Comparison of ENCODE assay signal across 8 cellular contexts in the genomic region with DNA sequence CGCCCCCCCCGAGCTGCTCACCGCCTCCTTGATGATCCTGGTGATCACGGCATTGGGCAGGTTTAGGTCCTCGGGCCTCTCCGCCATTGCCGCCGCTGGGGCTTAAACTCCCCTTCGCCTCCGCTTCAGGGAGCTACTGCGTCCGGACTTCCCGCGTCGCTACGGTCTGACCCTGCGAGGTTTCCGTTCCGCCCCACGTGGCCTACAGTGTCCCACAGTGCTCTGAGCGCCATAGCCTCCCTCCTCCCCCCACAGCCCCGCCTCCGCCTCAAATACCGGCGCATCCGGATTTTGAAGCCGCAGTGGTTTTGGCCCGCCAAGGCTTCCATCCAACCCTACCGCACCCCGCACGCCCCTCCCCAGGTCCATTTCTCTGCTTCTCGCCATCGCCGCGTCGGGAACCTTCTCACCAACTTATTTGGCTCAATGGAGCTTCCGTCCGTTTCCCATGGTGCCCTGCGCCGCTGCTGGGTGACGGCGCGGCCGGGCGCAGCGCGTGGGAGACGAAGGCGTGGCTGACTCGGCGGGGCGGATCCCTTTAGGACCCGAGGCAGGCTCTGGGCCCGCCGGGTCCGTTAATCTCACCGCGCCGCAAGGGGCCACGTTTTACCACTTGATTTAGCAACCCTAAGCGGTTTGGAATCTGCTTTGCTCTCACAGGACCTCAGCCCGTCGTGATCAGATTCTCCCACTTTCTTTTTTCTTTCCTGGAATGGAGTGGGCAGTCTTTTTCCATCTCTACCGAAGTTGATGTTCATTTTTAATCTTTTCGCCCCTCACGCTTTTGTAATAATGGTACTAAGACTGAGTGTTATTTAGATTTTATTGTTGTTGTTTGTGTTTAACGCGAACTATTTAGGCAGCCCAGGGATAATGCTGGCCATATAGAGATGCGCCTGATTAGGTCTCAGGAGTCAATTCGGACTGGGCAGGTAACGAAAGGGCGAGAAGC. TPM values are rescaled to one million over a fixed set of nuclear protein-coding genes. Genes with fewer than 3 reads are reported as not detected.
DNase-seq lines count a peak whose midpoint lies in the region; ATAC-seq and TF ChIP-seq lines count a peak whose summit lies in the region.

A gene with protein sequence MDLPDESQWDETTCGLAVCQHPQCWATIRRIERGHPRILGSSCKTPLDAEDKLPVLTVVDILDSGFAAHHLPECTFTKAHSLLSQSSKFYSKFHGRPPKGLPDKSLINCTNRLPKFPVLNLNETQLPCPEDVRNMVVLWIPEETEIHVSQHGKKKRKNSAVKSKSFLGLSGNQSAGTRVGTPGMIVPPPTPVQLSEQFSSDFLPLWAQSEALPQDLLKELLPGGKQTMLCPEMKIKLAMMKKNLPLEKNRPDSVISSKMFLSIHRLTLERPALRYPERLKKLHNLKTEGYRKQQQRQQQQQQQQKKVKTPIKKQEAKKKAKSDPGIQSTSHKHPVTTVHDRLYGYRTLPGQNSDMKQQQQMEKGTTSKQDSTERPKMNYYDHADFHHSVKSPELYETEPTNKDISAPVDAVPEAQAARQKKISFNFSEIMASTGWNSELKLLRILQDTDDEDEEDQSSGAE (plus strand): TSS at position 541 of the 952 bp plus-strand sequence. CDS start 2,747 bp downstream, outside the sequence.
A gene with protein sequence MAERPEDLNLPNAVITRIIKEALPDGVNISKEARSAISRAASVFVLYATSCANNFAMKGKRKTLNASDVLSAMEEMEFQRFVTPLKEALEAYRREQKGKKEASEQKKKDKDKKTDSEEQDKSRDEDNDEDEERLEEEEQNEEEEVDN (minus strand): TSS at position 469 of the 952 bp plus-strand sequence. CDS start 382 bp downstream, at position 87.

- intact Hi-C loops in left cardiac atrium (cut with DNase I) (no loop called here), posterior vena cava (cut with DNase I) (no loop called here), upper lobe of right lung (cut with DNase I) (no loop called here)

- peak within 1 kb of the TSS; percentile 93 for H3K4me3 ChIP-seq in upper lobe of right lung

- TF ChIP-seq CTCF in GM13976 (IDR thresholded peaks at IDR 0.05; ENCODE audit: borderline replicate concordance, control extremely low read depth, extremely low read depth, insufficient read depth, missing control alignments) (no peak), upper lobe of right lung (IDR thresholded peaks at IDR 0.05) (no peak)

- peak within 1 kb of the TSS; percentile 93 for H3K27ac ChIP-seq in upper lobe of right lung

- DNase-seq in GM13976 (ENCODE audit: low spot score) (peak; percentile 94), NCI-H1436 treated with DMSO at 0.1 percent for 48 hours (lab: John Stamatoyannopoulos, UW) (peak; percentile 53), T follicular helper cell (ENCODE audit: low read depth) (peak; percentile 90), amniotic epithelial cell (ENCODE audit: low read depth) (peak; percentile 95), left cardiac atrium (peak; percentile 96), posterior vena cava (ENCODE audit: low spot score) (peak; percentile 99), upper lobe of right lung (peak; percentile 98)

- in situ Hi-C loops in GM13976 (cut with MboI; ENCODE audit: low sequenced_read_pairs, unreplicated experiment), result no loop called here

- peaks cover 14% of the 10 kb centered on the region for H3K4me1 ChIP-seq in upper lobe of right lung

- H3K27me3 ChIP-seq in upper lobe of right lung, result no peaks in the 10 kb centered on the region

- H3K36me3 ChIP-seq in upper lobe of right lung, result peaks cover 20% of the 10 kb centered on the region

- ATAC-seq in HG02852 (IDR thresholded peaks at IDR 0.05; ENCODE audit: unreplicated experiment) (peak; percentile 94), left cardiac atrium (peak; percentile 98 to 99), upper lobe of right lung (peak; percentile 99)

- no peaks in the 10 kb centered on the region for H3K9me3 ChIP-seq in upper lobe of right lung

RNA-seq across cellular contexts. Expression of the first gene that starts in this region (rescaled TPM):
- under 1 TPM; 0.21 to 0.29 TPM for total RNA-seq in left cardiac atrium
- under 1 TPM; 0.32 to 0.33 TPM for total RNA-seq in posterior vena cava
- total RNA-seq in upper lobe of right lung, result not detected

RNA-seq across cellular contexts. Expression of the second gene that starts in this region (rescaled TPM):
- total RNA-seq in left cardiac atrium (10 to 100 TPM; 21.9 to 22.9 TPM), posterior vena cava (10 to 100 TPM; 24.3 to 25.4 TPM), upper lobe of right lung (31.0 TPM)

Comparison
In these comparisons a context has a peak if more than half of its experiments do, and no peak if none do; other contexts are left out.
1. Peak in every context shown above with its lines: DNase-seq, ATAC-seq, H3K4me3 ChIP-seq and H3K27ac ChIP-seq.